In genomic region chr10:123682477-123682876, GRCh38 we compare ENCODE assay signal across 23 cellular contexts. TPM values are rescaled to one million over a fixed set of nuclear protein-coding genes. Genes with fewer than 3 reads are reported as not detected.
"Had no signal": no experiment of that assay in that cellular context is flagged by ENCODE, and none has a peak within 500 bp of the region (broad histone marks: within the 10 kb centered on the region; RNA-seq: fewer than 3 reads in every experiment).

No MANE protein-coding gene starts in this region.

- H3K36me3 ChIP-seq: esophagus muscularis mucosa, gastrocnemius medialis, heart right ventricle, left lung, lower lobe of right lung had no signal

- H3K9me3 ChIP-seq: esophagus muscularis mucosa, gastrocnemius medialis, heart right ventricle, left lung, lower lobe of right lung, mucosa of descending colon had no signal

- H3K4me3 ChIP-seq: coronary artery, dorsolateral prefrontal cortex, esophagus muscularis mucosa, gastrocnemius medialis, heart right ventricle, left lung, lower lobe of right lung, mucosa of descending colon had no signal

- DNase-seq: dermis blood vessel endothelial cell; dorsolateral prefrontal cortex; effector CD4-positive, alpha-beta T cell; effector memory CD4-positive, alpha-beta T cell; foreskin fibroblast; foreskin melanocyte; gastrocnemius medialis; glutamatergic neuron; head of caudate nucleus; heart right ventricle; hippocampal formation; left cardiac atrium; left lung; left ventricle myocardium superior; lower lobe of right lung; mesenchymal stem cell; mucosa of descending colon; naive B cell had no signal

- H3K27ac ChIP-seq: coronary artery, dorsolateral prefrontal cortex, esophagus muscularis mucosa, gastrocnemius medialis, heart right ventricle, left lung, lower lobe of right lung had no signal

- H3K4me1 ChIP-seq: esophagus muscularis mucosa, gastrocnemius medialis, heart right ventricle, left lung, lower lobe of right lung had no signal

RNA-seq across cellular contexts. Expression of gene GPR26, which starts 16.3 kb away (rescaled TPM):
- polyA plus RNA-seq: endothelial cell of umbilical vein, esophagus, heart right ventricle, keratinocyte had no signal
